In the genomic region with DNA sequence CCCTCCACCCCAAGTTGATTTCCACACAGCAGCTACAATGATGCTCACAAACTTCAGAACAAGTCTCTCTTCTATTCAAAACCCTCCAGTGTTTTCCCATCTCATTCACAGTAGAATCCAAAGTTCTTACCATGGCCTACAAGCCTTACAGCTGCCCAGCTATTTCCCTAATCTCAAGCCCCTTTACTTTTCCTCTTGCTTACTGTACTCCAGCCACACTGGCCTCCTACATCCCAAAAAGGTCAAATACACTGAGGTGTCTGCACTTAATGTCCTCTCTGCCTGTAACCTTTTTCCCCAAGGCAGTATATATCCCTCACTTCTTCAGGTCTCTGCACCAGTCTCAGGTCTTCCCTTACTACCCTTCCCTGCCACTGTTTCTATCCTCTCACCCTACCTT, we compare ENCODE assay signal across 1 cellular context.
TF ChIP-seq lines count a peak whose summit lies in the region.

No MANE protein-coding gene starts in this region.

TF ChIP-seq in IMR-90, 13 proteins besides CTCF, POLR2A, EP300 and RAD21:
- TF ChIP-seq RFX5 (IDR thresholded peaks at IDR 0.05; ENCODE audit: low read depth, low read length) (no peak), NFE2L2 (IDR thresholded peaks at IDR 0.05; ENCODE audit: low read depth, low read length) (no peak), BHLHE40 (IDR thresholded peaks at IDR 0.05; ENCODE audit: low read depth, low read length) (no peak), CEBPB (IDR thresholded peaks at IDR 0.05; ENCODE audit: low read depth, low read length) (no peak), CHD1 (IDR thresholded peaks at IDR 0.05; ENCODE audit: low read depth, low read length) (no peak), MAZ (IDR thresholded peaks at IDR 0.05; ENCODE audit: borderline replicate concordance, low read depth, low read length) (no peak), SMC3 (IDR thresholded peaks at IDR 0.05; ENCODE audit: low read depth, low read length) (no peak), MXI1 (IDR thresholded peaks at IDR 0.05; ENCODE audit: borderline replicate concordance, low read depth, low read length) (no peak), MAFK (IDR thresholded peaks at IDR 0.05; ENCODE audit: low read depth, low read length) (no peak), RCOR1 (IDR thresholded peaks at IDR 0.05; ENCODE audit: insufficient replicate concordance, low read length) (no peak), FOS (IDR thresholded peaks at IDR 0.05; ENCODE audit: low read depth, low read length) (no peak)
- TF ChIP-seq, protein P1, sequence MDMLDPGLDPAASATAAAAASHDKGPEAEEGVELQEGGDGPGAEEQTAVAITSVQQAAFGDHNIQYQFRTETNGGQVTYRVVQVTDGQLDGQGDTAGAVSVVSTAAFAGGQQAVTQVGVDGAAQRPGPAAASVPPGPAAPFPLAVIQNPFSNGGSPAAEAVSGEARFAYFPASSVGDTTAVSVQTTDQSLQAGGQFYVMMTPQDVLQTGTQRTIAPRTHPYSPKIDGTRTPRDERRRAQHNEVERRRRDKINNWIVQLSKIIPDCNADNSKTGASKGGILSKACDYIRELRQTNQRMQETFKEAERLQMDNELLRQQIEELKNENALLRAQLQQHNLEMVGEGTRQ (IDR thresholded peaks at IDR 0.05; ENCODE audit: low read depth, low read length), result no peak
- TF ChIP-seq, protein P2, sequence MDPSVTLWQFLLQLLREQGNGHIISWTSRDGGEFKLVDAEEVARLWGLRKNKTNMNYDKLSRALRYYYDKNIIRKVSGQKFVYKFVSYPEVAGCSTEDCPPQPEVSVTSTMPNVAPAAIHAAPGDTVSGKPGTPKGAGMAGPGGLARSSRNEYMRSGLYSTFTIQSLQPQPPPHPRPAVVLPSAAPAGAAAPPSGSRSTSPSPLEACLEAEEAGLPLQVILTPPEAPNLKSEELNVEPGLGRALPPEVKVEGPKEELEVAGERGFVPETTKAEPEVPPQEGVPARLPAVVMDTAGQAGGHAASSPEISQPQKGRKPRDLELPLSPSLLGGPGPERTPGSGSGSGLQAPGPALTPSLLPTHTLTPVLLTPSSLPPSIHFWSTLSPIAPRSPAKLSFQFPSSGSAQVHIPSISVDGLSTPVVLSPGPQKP (IDR thresholded peaks at IDR 0.05; ENCODE audit: borderline replicate concordance, low read depth, low read length), result no peak
